8 cellular contexts compared by ENCODE assay signal in the genomic region with DNA sequence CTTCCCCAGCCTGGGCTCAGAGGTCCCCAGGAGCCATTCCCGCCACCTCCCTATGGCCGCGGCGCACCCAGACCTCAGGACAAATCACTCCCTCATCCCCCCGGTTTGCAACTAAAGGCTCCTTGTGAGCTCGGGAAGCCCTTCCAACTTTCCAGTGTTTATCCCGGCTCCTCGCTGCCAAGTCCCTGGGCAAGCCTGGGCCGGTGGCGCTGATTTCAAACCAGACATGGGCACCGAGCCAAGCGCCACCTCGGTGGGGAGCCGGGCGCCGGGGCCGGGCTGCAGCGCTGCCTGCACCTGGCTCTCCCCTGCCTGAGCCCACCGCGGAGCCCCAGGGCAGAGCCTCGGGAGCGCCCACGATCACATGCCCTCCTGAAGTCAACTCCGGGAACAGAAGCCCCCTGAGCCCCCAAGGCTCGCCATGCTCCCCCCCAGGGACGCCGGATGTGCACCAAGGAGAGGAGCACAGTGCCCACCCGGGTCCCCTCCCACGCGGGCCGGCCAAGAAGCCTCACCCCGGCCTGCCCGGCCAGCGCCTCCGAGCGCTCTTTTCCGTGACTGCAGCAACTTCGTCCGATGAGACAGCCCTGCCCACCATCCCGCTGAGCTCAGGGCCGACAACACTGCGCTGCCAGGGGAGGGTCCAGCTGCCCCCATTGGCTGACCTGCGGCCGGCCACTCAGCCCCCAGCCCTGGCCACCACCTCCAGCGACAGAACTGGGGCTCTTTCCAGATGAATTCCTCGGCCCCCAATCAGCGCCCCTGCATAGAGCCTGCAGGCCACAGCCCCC.
DNase-seq lines count a peak whose midpoint lies in the region; ATAC-seq lines count a peak whose summit lies in the region.

No MANE protein-coding gene starts in this region.

- peak overlapping the region in 20 of 21 experiments; percentile 82 to 98 (median 92) for H3K27ac ChIP-seq in skin epidermis

- ATAC-seq in HG02588 (IDR thresholded peaks at IDR 0.05; ENCODE audit: unreplicated experiment) (no peak), HG02970 (IDR thresholded peaks at IDR 0.05; ENCODE audit: low FRiP score, unreplicated experiment) (no peak)

- peak; percentile 78 for DNase-seq in 8988T
- DNase-seq in NCI-H1417 (lab: John Stamatoyannopoulos, UW): peak; percentile 93 to 97 (median 93)
- DNase-seq in astrocyte of the hippocampus (ENCODE audit: low read depth, low spot score): peak; percentile 92
- peak in 47 of 51 donors; percentile 27 to 83 (median 69) for DNase-seq in hypothalamus (lab: John Stamatoyannopoulos, UW)
- DNase-seq in LoVo (ENCODE audit: low spot score): no peak

- H3K4me3 ChIP-seq in skin epidermis: peak overlapping the region; percentile 40 to 53 (median 46)
